Comparison of ENCODE assay signal across 1 cellular context in genomic region chr3:131380830-131381444, GRCh38.
TF ChIP-seq lines count a peak whose summit lies in the region.

No MANE protein-coding gene starts in this region.

TF ChIP-seq in HepG2, 621 proteins besides CTCF, POLR2A, EP300 and RAD21:
- TF ChIP-seq ZSCAN31 (CRISPR knock-in tag; IDR thresholded peaks at IDR 0.05; ENCODE audit: low read depth) (0 out of 2 replicates have a peak, but pooled peaks have one; percentile 1), TFAP4 (IDR thresholded peaks at IDR 0.05; ENCODE audit: borderline replicate concordance, low read depth) (peak; percentile 53; the same call in 1 of the 2 replicates), KDM5A (IDR thresholded peaks at IDR 0.05; ENCODE audit: borderline replicate concordance, low read length) (0 out of 2 replicates have a peak, but pooled peaks have one; percentile 37), MEIS2 (CRISPR knock-in tag; IDR thresholded peaks at IDR 0.05) (0 out of 2 replicates have a peak, but pooled peaks have one; percentile 7), ZFX (CRISPR knock-in tag; IDR thresholded peaks at IDR 0.05; ENCODE audit: low read depth) (peak; percentile 72), THRA (CRISPR knock-in tag; IDR thresholded peaks at IDR 0.05; ENCODE audit: borderline replicate concordance) (0 out of 2 replicates have a peak, but pooled peaks have one; percentile 3), ATAD3A (CRISPR knock-in tag; IDR thresholded peaks at IDR 0.05) (0 out of 2 replicates have a peak, but pooled peaks have one; percentile 58), ZNF792 (CRISPR knock-in tag; IDR thresholded peaks at IDR 0.05) (peak; percentile 9; the same call in 1 of the 2 replicates)
